1 cellular context compared by ENCODE assay signal in the genomic region with DNA sequence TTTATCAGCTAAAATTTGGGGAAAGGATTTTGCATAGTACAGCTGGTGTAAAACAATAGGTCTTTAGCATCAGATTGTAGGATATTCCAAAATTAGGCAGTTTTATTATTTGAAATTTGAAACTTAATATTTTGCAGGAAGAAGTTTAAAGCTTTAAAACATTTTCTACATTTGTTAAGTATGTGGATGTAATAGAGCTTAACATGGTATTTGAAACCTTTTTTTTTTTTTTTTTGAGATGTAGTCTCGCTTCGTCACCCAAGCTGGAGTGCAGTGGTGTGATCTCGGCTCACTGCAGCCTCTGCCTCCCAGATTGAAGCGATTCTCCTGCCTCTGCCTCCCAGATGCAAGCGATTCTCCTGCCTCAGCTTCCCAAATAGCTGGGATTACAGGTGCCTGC.
TF ChIP-seq lines count a peak whose summit lies in the region.

No MANE protein-coding gene starts in this region.

TF ChIP-seq in WTC11, 78 proteins besides CTCF, POLR2A, EP300 and RAD21 (continued from another document):
- TF ChIP-seq, protein P1, sequence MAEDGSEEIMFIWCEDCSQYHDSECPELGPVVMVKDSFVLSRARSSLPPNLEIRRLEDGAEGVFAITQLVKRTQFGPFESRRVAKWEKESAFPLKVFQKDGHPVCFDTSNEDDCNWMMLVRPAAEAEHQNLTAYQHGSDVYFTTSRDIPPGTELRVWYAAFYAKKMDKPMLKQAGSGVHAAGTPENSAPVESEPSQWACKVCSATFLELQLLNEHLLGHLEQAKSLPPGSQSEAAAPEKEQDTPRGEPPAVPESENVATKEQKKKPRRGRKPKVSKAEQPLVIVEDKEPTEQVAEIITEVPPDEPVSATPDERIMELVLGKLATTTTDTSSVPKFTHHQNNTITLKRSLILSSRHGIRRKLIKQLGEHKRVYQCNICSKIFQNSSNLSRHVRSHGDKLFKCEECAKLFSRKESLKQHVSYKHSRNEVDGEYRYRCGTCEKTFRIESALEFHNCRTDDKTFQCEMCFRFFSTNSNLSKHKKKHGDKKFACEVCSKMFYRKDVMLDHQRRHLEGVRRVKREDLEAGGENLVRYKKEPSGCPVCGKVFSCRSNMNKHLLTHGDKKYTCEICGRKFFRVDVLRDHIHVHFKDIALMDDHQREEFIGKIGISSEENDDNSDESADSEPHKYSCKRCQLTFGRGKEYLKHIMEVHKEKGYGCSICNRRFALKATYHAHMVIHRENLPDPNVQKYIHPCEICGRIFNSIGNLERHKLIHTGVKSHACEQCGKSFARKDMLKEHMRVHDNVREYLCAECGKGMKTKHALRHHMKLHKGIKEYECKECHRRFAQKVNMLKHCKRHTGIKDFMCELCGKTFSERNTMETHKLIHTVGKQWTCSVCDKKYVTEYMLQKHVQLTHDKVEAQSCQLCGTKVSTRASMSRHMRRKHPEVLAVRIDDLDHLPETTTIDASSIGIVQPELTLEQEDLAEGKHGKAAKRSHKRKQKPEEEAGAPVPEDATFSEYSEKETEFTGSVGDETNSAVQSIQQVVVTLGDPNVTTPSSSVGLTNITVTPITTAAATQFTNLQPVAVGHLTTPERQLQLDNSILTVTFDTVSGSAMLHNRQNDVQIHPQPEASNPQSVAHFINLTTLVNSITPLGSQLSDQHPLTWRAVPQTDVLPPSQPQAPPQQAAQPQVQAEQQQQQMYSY (CRISPR knock-in tag; IDR thresholded peaks at IDR 0.05): no peak
- TF ChIP-seq ESRRA (CRISPR knock-in tag; IDR thresholded peaks at IDR 0.05; ENCODE audit: borderline replicate concordance) (no peak), NR3C1 (CRISPR knock-in tag; conservative IDR thresholded peaks at IDR 0.05; ENCODE audit: low read depth) (no peak), NR1H2 (CRISPR knock-in tag; IDR thresholded peaks at IDR 0.05) (no peak), MAX (CRISPR knock-in tag; IDR thresholded peaks at IDR 0.05) (no peak), ZNF671 (CRISPR knock-in tag; IDR thresholded peaks at IDR 0.05) (no peak), SMAD4 (CRISPR knock-in tag; IDR thresholded peaks at IDR 0.05) (no peak), ERG (CRISPR knock-in tag; IDR thresholded peaks at IDR 0.05) (no peak), NR2C2 (CRISPR knock-in tag; IDR thresholded peaks at IDR 0.05) (no peak), TEAD4 (CRISPR knock-in tag; IDR thresholded peaks at IDR 0.05) (no peak)
- TF ChIP-seq, protein P2, sequence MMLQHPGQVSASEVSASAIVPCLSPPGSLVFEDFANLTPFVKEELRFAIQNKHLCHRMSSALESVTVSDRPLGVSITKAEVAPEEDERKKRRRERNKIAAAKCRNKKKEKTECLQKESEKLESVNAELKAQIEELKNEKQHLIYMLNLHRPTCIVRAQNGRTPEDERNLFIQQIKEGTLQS (CRISPR knock-in tag; conservative IDR thresholded peaks at IDR 0.05): no peak
- TF ChIP-seq, protein P3, sequence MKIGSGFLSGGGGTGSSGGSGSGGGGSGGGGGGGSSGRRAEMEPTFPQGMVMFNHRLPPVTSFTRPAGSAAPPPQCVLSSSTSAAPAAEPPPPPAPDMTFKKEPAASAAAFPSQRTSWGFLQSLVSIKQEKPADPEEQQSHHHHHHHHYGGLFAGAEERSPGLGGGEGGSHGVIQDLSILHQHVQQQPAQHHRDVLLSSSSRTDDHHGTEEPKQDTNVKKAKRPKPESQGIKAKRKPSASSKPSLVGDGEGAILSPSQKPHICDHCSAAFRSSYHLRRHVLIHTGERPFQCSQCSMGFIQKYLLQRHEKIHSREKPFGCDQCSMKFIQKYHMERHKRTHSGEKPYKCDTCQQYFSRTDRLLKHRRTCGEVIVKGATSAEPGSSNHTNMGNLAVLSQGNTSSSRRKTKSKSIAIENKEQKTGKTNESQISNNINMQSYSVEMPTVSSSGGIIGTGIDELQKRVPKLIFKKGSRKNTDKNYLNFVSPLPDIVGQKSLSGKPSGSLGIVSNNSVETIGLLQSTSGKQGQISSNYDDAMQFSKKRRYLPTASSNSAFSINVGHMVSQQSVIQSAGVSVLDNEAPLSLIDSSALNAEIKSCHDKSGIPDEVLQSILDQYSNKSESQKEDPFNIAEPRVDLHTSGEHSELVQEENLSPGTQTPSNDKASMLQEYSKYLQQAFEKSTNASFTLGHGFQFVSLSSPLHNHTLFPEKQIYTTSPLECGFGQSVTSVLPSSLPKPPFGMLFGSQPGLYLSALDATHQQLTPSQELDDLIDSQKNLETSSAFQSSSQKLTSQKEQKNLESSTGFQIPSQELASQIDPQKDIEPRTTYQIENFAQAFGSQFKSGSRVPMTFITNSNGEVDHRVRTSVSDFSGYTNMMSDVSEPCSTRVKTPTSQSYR (CRISPR knock-in tag; IDR thresholded peaks at IDR 0.05): no peak
